ENCODE assay signal across 9 cellular contexts in the genomic region with DNA sequence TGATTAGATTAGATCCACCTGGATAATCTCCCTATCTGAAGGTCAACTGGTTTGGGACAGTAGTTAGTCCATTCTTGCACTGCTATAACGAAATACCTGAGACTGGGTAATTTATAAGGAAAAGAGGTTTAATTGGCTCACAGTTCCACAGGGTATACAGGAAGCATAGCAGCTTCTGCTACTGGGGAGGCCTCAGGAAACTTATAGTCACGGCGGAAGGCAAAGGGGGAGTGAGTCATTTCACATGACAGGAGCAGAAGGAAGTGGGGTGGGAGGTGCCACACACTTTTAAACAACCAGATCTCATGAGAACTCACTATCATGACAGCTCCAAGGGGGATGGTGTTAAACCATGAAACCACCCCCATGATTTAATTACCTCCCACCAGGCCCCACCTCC. TPM values are rescaled to one million over a fixed set of nuclear protein-coding genes. Genes with fewer than 3 reads are reported as not detected.
DNase-seq lines count a peak whose midpoint lies in the region; ATAC-seq and TF ChIP-seq lines count a peak whose summit lies in the region.
"Had no signal": no experiment of that assay in that cellular context is flagged by ENCODE, and none has a peak within 500 bp of the region (broad histone marks: within the 10 kb centered on the region; RNA-seq: fewer than 3 reads in every experiment).

No MANE protein-coding gene starts in this region.

- DNase-seq in stimulated activated naive CD4-positive, alpha-beta T cell treated with Interleukin-2 at 50 U/mL for 16 hours (lab: John Stamatoyannopoulos, UW) = peak; percentile 23
- DNase-seq in stimulated activated naive CD4-positive, alpha-beta T cell (lab: John Stamatoyannopoulos, UW) = no peak
- DNase-seq in activated CD8-positive, alpha-beta memory T cell treated with anti-CD3 and anti-CD28 coated beads, Interleukin-2, amount 50 U/mL, for 1 hour (ENCODE audit: extremely low read depth) = peak; percentile 12
- peak in 1 of 2 donors; percentile 39 for DNase-seq in foreskin keratinocyte
- DNase-seq in NCI-H2029 (lab: John Stamatoyannopoulos, UW) = no peak
- DNase-seq in NCI-H1436 (lab: John Stamatoyannopoulos, UW) = no peak
- no peak for DNase-seq in NCI-H1048 (lab: John Stamatoyannopoulos, UW)
- DNase-seq: NCI-H1436 treated with DMSO at 0.1 percent for 48 hours had no signal

- no peak overlapping the region for H3K27ac ChIP-seq in foreskin keratinocyte

- peak; percentile 75 for ATAC-seq in foreskin keratinocyte
- ATAC-seq in HG02938 (IDR thresholded peaks at IDR 0.05; ENCODE audit: unreplicated experiment) = no peak

- no peaks in the 10 kb centered on the region for H3K27me3 ChIP-seq in foreskin keratinocyte

- no peak for TF ChIP-seq CTCF in foreskin keratinocyte (conservative IDR thresholded peaks at IDR 0.05)

- H3K4me1 ChIP-seq in foreskin keratinocyte = no peaks in the 10 kb centered on the region

RNA-seq across cellular contexts. Expression of a gene that starts 9.9 kb away (rescaled TPM):
- 8.4 and 9.1 TPM in 2 replicates for total RNA-seq in foreskin keratinocyte
- polyA plus RNA-seq in foreskin keratinocyte = 7.9 and 9.2 TPM in 2 replicates

RNA-seq across cellular contexts. Expression of a gene that starts 55.1 kb away (rescaled TPM):
- 0.28 and 0.41 TPM in 2 replicates for total RNA-seq in foreskin keratinocyte
- polyA plus RNA-seq in foreskin keratinocyte = 0.12 TPM in 2 replicates

Comparison
In these comparisons a context has a peak if more than half of its experiments do, and no peak if none do; other contexts are left out.
1. DNase-seq: peak in stimulated activated naive CD4-positive, alpha-beta T cell treated with Interleukin-2 at 50 U/mL for 16 hours (single experiment) and activated CD8-positive, alpha-beta memory T cell treated with anti-CD3 and anti-CD28 coated beads, Interleukin-2, amount 50 U/mL, for 1 hour (single experiment); none in stimulated activated naive CD4-positive, alpha-beta T cell (0 of 6), NCI-H2029 (single experiment), NCI-H1436 (single experiment) and NCI-H1048 (single experiment).